Comparison of ENCODE assay signal across 8 cellular contexts in genomic region chr10:75137533-75138438, GRCh38. TPM values are rescaled to one million over a fixed set of nuclear protein-coding genes. Genes with fewer than 3 reads are reported as not detected.
DNase-seq lines count a peak whose midpoint lies in the region; ATAC-seq, FAIRE-seq and TF ChIP-seq lines count a peak whose summit lies in the region.

No MANE protein-coding gene starts in this region.

- peaks cover 4% of the 10 kb centered on the region; the same call in 1 of the 2 replicates for H3K36me3 ChIP-seq in Karpas-422 (ENCODE audit: insufficient read depth, low read length)
- H3K36me3 ChIP-seq in trophoblast cell (ENCODE audit: control insufficient read depth in 1 of 2, insufficient read depth in 2 of 2, low read length in 2 of 2), result no peaks in the 10 kb centered on the region

- ATAC-seq in GM18511 (IDR thresholded peaks at IDR 0.05; ENCODE audit: unreplicated experiment), result peak; percentile 64
- ATAC-seq in GM21390 (IDR thresholded peaks at IDR 0.05; ENCODE audit: unreplicated experiment), result no peak
- ATAC-seq in GM21360 (IDR thresholded peaks at IDR 0.05; ENCODE audit: unreplicated experiment), result no peak

- peaks cover 23% of the 10 kb centered on the region for H3K4me1 ChIP-seq in Karpas-422 (ENCODE audit: low read length)
- H3K4me1 ChIP-seq in trophoblast cell (ENCODE audit: control insufficient read depth in 1 of 2, insufficient read depth in 2 of 2, low read length in 2 of 2), result no peaks in the 10 kb centered on the region

- no peak overlapping the region for H4K12ac ChIP-seq in trophoblast cell (ENCODE audit: low read depth, low read length)

- H3K14ac ChIP-seq in trophoblast cell (ENCODE audit: low read length), result no peak overlapping the region

- no peak overlapping the region for H3K4ac ChIP-seq in trophoblast cell (ENCODE audit: low read depth, low read length)

- no peak overlapping the region for H3K23ac ChIP-seq in trophoblast cell (ENCODE audit: low read length)

- no peaks in the 10 kb centered on the region for H3K79me1 ChIP-seq in trophoblast cell (ENCODE audit: low read length)

- no CpG with 5 or more reads among the region's 3 CpGs for WGBS in trophoblast cell (ENCODE audit: extremely low coverage, insufficient coverage, insufficient read length)

- H3K9me2 ChIP-seq in Karpas-422 (replicated peaks; ENCODE audit: insufficient read depth, low read length), result no peaks in the 10 kb centered on the region

- H2AFZ ChIP-seq in Karpas-422 (ENCODE audit: low read length) (no peak overlapping the region), trophoblast cell (ENCODE audit: insufficient read depth, low read length, poor library complexity) (no peak overlapping the region)

- FAIRE-seq in GM12892 (lab: Jason Lieb, UNC), result no peak

- no peaks in the 10 kb centered on the region for H3K27me3 ChIP-seq in Karpas-422 (ENCODE audit: low read length)
- H3K27me3 ChIP-seq in trophoblast cell (ENCODE audit: insufficient read depth, low read length), result no peaks in the 10 kb centered on the region

- no peak overlapping the region; the same call in 1 of the 2 replicates for H3K27ac ChIP-seq in Karpas-422 (ENCODE audit: low read length)
- H3K27ac ChIP-seq in trophoblast cell (ENCODE audit: low read depth, low read length), result no peak overlapping the region

- no peak overlapping the region for H3K4me2 ChIP-seq in Karpas-422 (ENCODE audit: low read depth, low read length, poor library complexity, severe bottlenecking)
- H3K4me2 ChIP-seq in trophoblast cell (ENCODE audit: low read length), result no peak overlapping the region

- no peak overlapping the region for H4K91ac ChIP-seq in trophoblast cell (ENCODE audit: low read depth, low read length)

- TF ChIP-seq POLR2A in GM12892 (IDR thresholded peaks at IDR 0.05; ENCODE audit: low read depth, low read length), result no peak

- no peaks in the 10 kb centered on the region for H3K9me3 ChIP-seq in Karpas-422 (ENCODE audit: low read length)
- no peaks in the 10 kb centered on the region for H3K9me3 ChIP-seq in trophoblast cell (ENCODE audit: insufficient read depth, low read depth, low read length)

- no peak overlapping the region for H3K18ac ChIP-seq in trophoblast cell (ENCODE audit: low read length)

- H2BK120ac ChIP-seq in trophoblast cell (ENCODE audit: insufficient read depth, low read length, poor library complexity), result no peak overlapping the region

- no peak overlapping the region for H2AK5ac ChIP-seq in trophoblast cell (ENCODE audit: low read length)

- H3K9ac ChIP-seq in Karpas-422 (ENCODE audit: low read length) (no peak overlapping the region), trophoblast cell (ENCODE audit: low read length) (no peak overlapping the region)

- H2BK12ac ChIP-seq in trophoblast cell (ENCODE audit: low read length), result no peak overlapping the region

- H3K79me2 ChIP-seq in Karpas-422 (ENCODE audit: low read length), result peaks cover 98% of the 10 kb centered on the region
- no peaks in the 10 kb centered on the region for H3K79me2 ChIP-seq in trophoblast cell (ENCODE audit: control insufficient read depth, insufficient read depth, low read length, poor library complexity)

- no peak overlapping the region for H2BK5ac ChIP-seq in trophoblast cell (ENCODE audit: low read depth, low read length, poor library complexity)

- no peak overlapping the region for H4K8ac ChIP-seq in trophoblast cell (ENCODE audit: low read depth, low read length)

- 0 out of 2 replicates have a peak, but pooled peaks cover 6% of the 10 kb centered on the region for H4K20me1 ChIP-seq in Karpas-422 (ENCODE audit: insufficient read depth, low read depth, low read length)

- peak; percentile 44 for DNase-seq in Karpas-422
- DNase-seq in astrocyte of the hippocampus (ENCODE audit: low read depth, low spot score), result peak; percentile 21
- peak; percentile 20 to 38 for DNase-seq in trophoblast cell
- no peak for DNase-seq in GM12892 (ENCODE audit: insufficient read length)
- DNase-seq in NCI-H2227 treated with DMSO at 0.1 percent for 48 hours (lab: John Stamatoyannopoulos, UW), result no peak

- H3K4me3 ChIP-seq in Karpas-422 (ENCODE audit: low read length), result no peak overlapping the region
- H3K4me3 ChIP-seq in trophoblast cell (ENCODE audit: low read depth, low read length), result no peak overlapping the region

RNA-seq across cellular contexts. Expression of gene SAMD8, which starts 26.3 kb away (rescaled TPM):
- total RNA-seq in Karpas-422 (2014; rRNA removed; shearing (Covaris generic); ENCODE audit: low replicate concordance), result 15.7 and 18.8 TPM in 2 replicates
- polyA plus RNA-seq in trophoblast cell (2013), result 26.6 and 28.8 TPM in 2 replicates
- 8.8 TPM for polyA plus RNA-seq in GM12892 (2012; ENCODE audit: missing spikeins)

Comparison
In these comparisons a context has a peak if more than half of its experiments do, and no peak if none do; other contexts are left out.
1. DNase-seq: peak in Karpas-422 (single experiment), astrocyte of the hippocampus (single experiment) and trophoblast cell (2 of 2); none in GM12892 (single experiment) and NCI-H2227 treated with DMSO at 0.1 percent for 48 hours (single experiment).